ENCODE assay signal across 2 cellular contexts in the genomic region with DNA sequence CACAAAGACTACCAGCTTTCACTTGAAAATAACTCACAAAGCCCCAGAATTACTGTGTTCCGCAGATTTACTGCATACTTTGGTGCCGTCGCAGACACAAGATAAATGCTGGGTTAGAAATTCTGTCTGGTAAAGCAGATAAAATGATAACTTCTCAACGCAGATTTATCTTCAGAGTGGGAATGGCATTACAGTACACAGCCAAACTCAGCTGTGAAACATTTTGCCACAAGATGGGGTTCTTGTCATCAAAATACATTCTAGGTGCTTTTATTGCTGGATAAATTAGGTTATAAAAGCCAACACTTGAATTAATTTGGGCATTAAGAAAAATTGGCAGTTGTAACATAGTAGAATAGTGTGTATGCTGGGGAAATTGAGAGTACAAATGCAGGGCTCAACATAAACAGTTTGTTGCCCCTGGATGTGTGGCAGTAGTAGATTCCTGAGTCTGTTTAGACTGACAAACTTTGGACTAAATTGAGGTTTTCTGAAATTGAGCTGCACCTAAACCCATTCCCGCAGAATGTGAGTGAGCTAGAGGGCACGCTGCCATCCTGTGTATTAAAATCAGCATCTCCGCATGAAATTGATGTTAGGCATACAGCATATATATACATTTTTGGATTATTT.
TF ChIP-seq lines count a peak whose summit lies in the region.

No MANE protein-coding gene starts in this region.

TF ChIP-seq in IMR-90, 13 proteins besides CTCF, POLR2A, EP300 and RAD21:
- TF ChIP-seq RFX5 (IDR thresholded peaks at IDR 0.05; ENCODE audit: low read depth, low read length) = no peak
- TF ChIP-seq SMC3 (IDR thresholded peaks at IDR 0.05; ENCODE audit: low read depth, low read length) = peak; percentile 59
- TF ChIP-seq, protein P1, sequence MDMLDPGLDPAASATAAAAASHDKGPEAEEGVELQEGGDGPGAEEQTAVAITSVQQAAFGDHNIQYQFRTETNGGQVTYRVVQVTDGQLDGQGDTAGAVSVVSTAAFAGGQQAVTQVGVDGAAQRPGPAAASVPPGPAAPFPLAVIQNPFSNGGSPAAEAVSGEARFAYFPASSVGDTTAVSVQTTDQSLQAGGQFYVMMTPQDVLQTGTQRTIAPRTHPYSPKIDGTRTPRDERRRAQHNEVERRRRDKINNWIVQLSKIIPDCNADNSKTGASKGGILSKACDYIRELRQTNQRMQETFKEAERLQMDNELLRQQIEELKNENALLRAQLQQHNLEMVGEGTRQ (IDR thresholded peaks at IDR 0.05; ENCODE audit: low read depth, low read length) = no peak
- no peak for TF ChIP-seq MXI1 (IDR thresholded peaks at IDR 0.05; ENCODE audit: borderline replicate concordance, low read depth, low read length)

TF ChIP-seq in H1, 55 proteins besides CTCF, POLR2A, EP300 and RAD21:
- TF ChIP-seq POLR2AphosphoS5 (IDR thresholded peaks at IDR 0.05; ENCODE audit: low read depth, low read length) (peak; percentile 66), NANOG (IDR thresholded peaks at IDR 0.05; ENCODE audit: insufficient read depth, low read depth, low read length, poor library complexity, severe bottlenecking) (no peak), YY1 (IDR thresholded peaks at IDR 0.05; ENCODE audit: low read depth, low read length) (no peak)
TF ChIP-seq in H1: peak in this region for 1.
